Comparison of ENCODE assay signal across 13 cellular contexts in the genomic region with DNA sequence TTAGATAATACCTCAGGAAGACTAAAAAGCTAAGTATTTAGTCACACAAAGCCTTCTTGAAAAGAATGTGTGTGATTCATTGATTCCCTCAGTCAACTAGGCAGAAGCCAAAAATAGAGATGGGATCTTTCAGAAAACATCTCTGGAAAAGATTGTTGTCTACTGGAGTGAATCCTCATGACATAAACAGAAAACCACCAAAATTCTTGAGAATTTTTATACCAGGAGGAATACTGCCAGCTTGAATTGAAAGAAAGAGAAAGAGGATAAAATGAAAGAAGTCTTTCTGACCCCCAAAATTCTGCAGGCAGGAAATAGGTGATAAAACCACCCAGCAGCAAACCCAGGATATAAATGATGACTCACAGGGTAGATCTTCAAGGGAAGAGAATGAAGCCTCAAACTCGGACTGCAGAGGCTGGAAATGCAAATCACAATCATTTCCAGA.
DNase-seq lines count a peak whose midpoint lies in the region; ATAC-seq and TF ChIP-seq lines count a peak whose summit lies in the region.
"Had no signal": no experiment of that assay in that cellular context is flagged by ENCODE, and none has a peak within 500 bp of the region (broad histone marks: within the 10 kb centered on the region; RNA-seq: fewer than 3 reads in every experiment).

No MANE protein-coding gene starts in this region.

- H3K27me3 Mint-ChIP-seq in activated T-helper 17 cell treated with anti-CD3 and anti-CD28 coated beads, Interleukin-2, amount 50 U/mL, for 72 hours: no peaks in the 10 kb centered on the region
- H3K27me3 Mint-ChIP-seq: type B pancreatic cell had no signal

- no peak for ATAC-seq in HG02981 (IDR thresholded peaks at IDR 0.05; ENCODE audit: unreplicated experiment)
- no peak for ATAC-seq in activated T-helper 17 cell treated with anti-CD3 and anti-CD28 coated beads, Interleukin-2, amount 50 U/mL, for 72 hours (replicated peaks)

- H3K27ac ChIP-seq in SJCRH30: peak overlapping the region; percentile 69
- H3K27ac ChIP-seq: colonic mucosa, neutrophil had no signal

- H3K4me3 ChIP-seq in SJCRH30 (no peak overlapping the region), epithelial cell of proximal tubule (ENCODE audit: low read depth, low read length) (no peak overlapping the region), retinal pigment epithelial cell (ENCODE audit: low read length) (no peak overlapping the region)
- H3K4me3 ChIP-seq: colonic mucosa had no signal

- no peaks in the 10 kb centered on the region for H3K36me3 Mint-ChIP-seq in activated T-helper 17 cell treated with anti-CD3 and anti-CD28 coated beads, Interleukin-2, amount 50 U/mL, for 72 hours (ENCODE audit: low read depth)
- H3K36me3 Mint-ChIP-seq: type B pancreatic cell had no signal

- peaks cover 13% of the 10 kb centered on the region for H3K9me3 Mint-ChIP-seq in activated T-helper 17 cell treated with anti-CD3 and anti-CD28 coated beads, Interleukin-2, amount 50 U/mL, for 72 hours
- H3K9me3 Mint-ChIP-seq: type B pancreatic cell had no signal

- H3K4me1 ChIP-seq in SJCRH30: peaks cover 27% of the 10 kb centered on the region
- H3K4me1 ChIP-seq: colonic mucosa had no signal

- H3K4me1 Mint-ChIP-seq in activated T-helper 17 cell treated with anti-CD3 and anti-CD28 coated beads, Interleukin-2, amount 50 U/mL, for 72 hours: no peaks in the 10 kb centered on the region

- TF ChIP-seq CTCF in epithelial cell of proximal tubule (conservative IDR thresholded peaks at IDR 0.05; ENCODE audit: low read depth, low read length) (no peak), retinal pigment epithelial cell (conservative IDR thresholded peaks at IDR 0.05; ENCODE audit: low read depth, low read length) (no peak)

- H3K27me3 ChIP-seq in SJCRH30: no peaks in the 10 kb centered on the region
- H3K27me3 ChIP-seq: colonic mucosa, neutrophil had no signal

- no peaks in the 10 kb centered on the region for H3K36me3 ChIP-seq in SJCRH30
- H3K36me3 ChIP-seq: colonic mucosa, neutrophil had no signal

- DNase-seq in GM04504 (ENCODE audit: low read depth): peak; percentile 92
- DNase-seq in SJCRH30: peak; percentile 29 to 58
- DNase-seq in epithelial cell of proximal tubule (ENCODE audit: low read depth): peak; percentile 80
- DNase-seq in retinal pigment epithelial cell (ENCODE audit: low read depth): peak; percentile 10
- no peak for DNase-seq in DMS79 treated with DMSO at 0.1 percent for 48 hours (lab: John Stamatoyannopoulos, UW)
- no peak for DNase-seq in NOMO-1 treated with dmso at 0.1 percent for 144 hours (lab: John Stamatoyannopoulos, UW; ENCODE audit: unreplicated experiment)
- DNase-seq: activated T-cell treated with anti-CD3 and anti-CD28 coated beads, Interleukin-2, amount 50 U/mL, for 1 hour; colonic mucosa; NCI-H2171 had no signal

- no peaks in the 10 kb centered on the region for H3K9me3 ChIP-seq in SJCRH30 (replicated peaks)
- H3K9me3 ChIP-seq: colonic mucosa, neutrophil had no signal

- no peak overlapping the region for H3K4me3 Mint-ChIP-seq in activated T-helper 17 cell treated with anti-CD3 and anti-CD28 coated beads, Interleukin-2, amount 50 U/mL, for 72 hours
- H3K4me3 Mint-ChIP-seq: type B pancreatic cell had no signal

- no peak overlapping the region for H3K27ac Mint-ChIP-seq in activated T-helper 17 cell treated with anti-CD3 and anti-CD28 coated beads, Interleukin-2, amount 50 U/mL, for 72 hours
- H3K27ac Mint-ChIP-seq: type B pancreatic cell had no signal

Comparison
In these comparisons a context has a peak if more than half of its experiments do, and no peak if none do; other contexts are left out.
1. DNase-seq: peak in GM04504 (single experiment), SJCRH30 (2 of 2), epithelial cell of proximal tubule (single experiment) and retinal pigment epithelial cell (single experiment); none in DMS79 treated with DMSO at 0.1 percent for 48 hours (single experiment) and NOMO-1 treated with dmso at 0.1 percent for 144 hours (single experiment).